8 cellular contexts compared by ENCODE assay signal in the genomic region with DNA sequence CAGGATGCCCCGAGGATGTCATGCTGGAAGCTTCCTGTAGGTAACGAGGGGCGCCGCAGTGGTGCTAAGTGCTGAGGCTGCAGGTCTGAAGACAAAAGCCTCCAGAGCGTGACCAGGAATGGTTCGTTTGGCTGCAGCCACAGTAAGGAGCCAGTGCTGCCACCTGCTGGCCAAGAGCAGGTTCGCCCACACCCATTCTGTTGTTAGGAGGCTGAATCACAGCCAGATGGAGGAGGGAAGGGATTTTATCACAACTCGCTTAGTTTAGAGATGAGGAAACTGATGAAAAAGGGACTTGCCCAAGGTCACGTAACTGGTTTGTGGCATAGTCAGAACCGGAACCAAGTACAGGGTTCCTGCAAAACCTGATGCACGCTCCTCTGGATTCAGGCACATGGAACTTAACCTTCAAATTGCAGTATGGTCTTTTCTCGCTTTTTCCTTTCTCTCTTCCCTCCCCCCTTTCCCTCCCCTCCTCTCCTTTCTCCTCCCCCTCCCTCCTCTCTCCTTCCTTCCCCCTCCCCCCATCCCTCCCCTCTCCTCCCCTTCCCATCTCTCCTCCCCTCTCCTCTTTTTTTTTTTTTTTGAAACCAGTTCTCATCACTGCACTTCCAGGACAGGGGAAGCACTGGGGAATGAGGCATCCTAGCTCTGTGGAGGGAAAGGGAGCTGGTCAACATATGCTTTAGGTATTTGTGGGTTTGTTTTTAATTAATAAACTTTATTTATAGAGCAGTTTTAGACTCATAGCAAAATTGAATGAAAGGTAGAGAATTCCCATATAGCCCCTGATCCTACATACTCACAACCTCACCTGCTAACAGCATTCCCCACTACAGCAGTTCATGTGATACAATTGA.
DNase-seq lines count a peak whose midpoint lies in the region; ATAC-seq, FAIRE-seq and TF ChIP-seq lines count a peak whose summit lies in the region.

No MANE protein-coding gene starts in this region.

- DNase-seq in MV-4-11 (lab: John Stamatoyannopoulos, UW) = peak; percentile 94
- peak; percentile 95 for DNase-seq in SIG-M5 treated with dmso at 0.1 percent for 504 hours (lab: John Stamatoyannopoulos, UW; ENCODE audit: unreplicated experiment)
- peak; percentile 94 for DNase-seq in activated effector memory CD4-positive, alpha-beta T cell treated with anti-CD3 and anti-CD28 coated beads, Interleukin-2, amount 50 U/mL, for 16 hours
- peak; percentile 75 to 86 for DNase-seq in frontal cortex (ENCODE audit: low spot score in 2 of 2)
- peak; percentile 95 for DNase-seq in osteocyte (ENCODE audit: extremely low spot score, unreplicated experiment)
- peak; percentile 85 to 95 for DNase-seq in tibial nerve (ENCODE audit: low spot score in 2 of 2)

- H3K27ac ChIP-seq in tibial nerve = no peak overlapping the region

- peaks cover 21% of the 10 kb centered on the region for H3K4me1 Mint-ChIP-seq in osteocyte (ENCODE audit: unreplicated experiment)

- no peaks in the 10 kb centered on the region for H3K36me3 ChIP-seq in tibial nerve

- no peak for FAIRE-seq in frontal cortex (lab: Jason Lieb, UNC)

- WGBS in tibial nerve, 2 donors = 20 to 26% methylated on average over 10 to 12 of the region's 12 CpGs

- no peaks in the 10 kb centered on the region for H3K9me3 ChIP-seq in tibial nerve

- H3K9me3 Mint-ChIP-seq in osteocyte (ENCODE audit: unreplicated experiment) = no peaks in the 10 kb centered on the region

- TF ChIP-seq EP300 in tibial nerve (IDR thresholded peaks at IDR 0.05) = peak in 1 of 2 donors; percentile 78

- H3K27me3 ChIP-seq in tibial nerve = no peaks in the 10 kb centered on the region

- TF ChIP-seq POLR2A in tibial nerve (IDR thresholded peaks at IDR 0.05) = no peak

- H3K27me3 Mint-ChIP-seq in osteocyte (ENCODE audit: unreplicated experiment) = no peaks in the 10 kb centered on the region

- H3K4me3 ChIP-seq in tibial nerve = no peak overlapping the region

- peak overlapping the region; percentile 48 for H3K27ac Mint-ChIP-seq in osteocyte (ENCODE audit: unreplicated experiment)

- peaks cover 0 to 8% (median 0%) of the 10 kb centered on the region in 4 donors for H3K4me1 ChIP-seq in tibial nerve

- H3K4me3 Mint-ChIP-seq in osteocyte (ENCODE audit: unreplicated experiment) = peak overlapping the region; percentile 19

- H3K36me3 Mint-ChIP-seq in osteocyte (ENCODE audit: unreplicated experiment) = peaks cover 4% of the 10 kb centered on the region

- TF ChIP-seq CTCF in GM12801 (IDR thresholded peaks at IDR 0.05; ENCODE audit: extremely low read depth, insufficient read length) (peak; percentile 77), osteocyte (IDR thresholded peaks at IDR 0.05) (peak; percentile 98), tibial nerve (IDR thresholded peaks at IDR 0.05) (peak; percentile 77 to 91 (median 89))

- ATAC-seq in HG02588 (IDR thresholded peaks at IDR 0.05; ENCODE audit: unreplicated experiment) = peak; percentile 90
